Comparison of ENCODE assay signal across 1 cellular context in the genomic region with DNA sequence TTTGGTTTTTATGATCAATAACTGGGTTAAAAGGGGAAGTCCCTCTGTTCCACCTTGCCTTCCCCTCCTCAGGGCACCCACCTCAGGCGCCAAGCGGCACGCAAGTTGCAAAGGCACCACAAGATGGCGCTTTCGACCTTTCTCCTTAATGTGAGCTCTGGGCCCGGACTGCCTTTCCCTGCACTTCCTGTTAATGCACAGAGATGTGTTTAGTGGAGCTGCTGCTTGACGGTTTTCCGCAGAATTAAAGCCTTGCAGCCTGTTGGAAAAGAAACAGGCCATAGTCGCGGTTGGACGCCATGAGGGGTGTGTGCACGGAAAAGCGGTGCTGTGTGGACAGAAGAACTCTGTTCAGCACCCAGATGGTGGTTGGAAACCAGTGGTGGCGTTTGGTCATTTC.
TF ChIP-seq lines count a peak whose summit lies in the region.

No MANE protein-coding gene starts in this region.

TF ChIP-seq in HepG2, 621 proteins besides CTCF, POLR2A, EP300 and RAD21 (continued from another document):
- TF ChIP-seq, protein P1, sequence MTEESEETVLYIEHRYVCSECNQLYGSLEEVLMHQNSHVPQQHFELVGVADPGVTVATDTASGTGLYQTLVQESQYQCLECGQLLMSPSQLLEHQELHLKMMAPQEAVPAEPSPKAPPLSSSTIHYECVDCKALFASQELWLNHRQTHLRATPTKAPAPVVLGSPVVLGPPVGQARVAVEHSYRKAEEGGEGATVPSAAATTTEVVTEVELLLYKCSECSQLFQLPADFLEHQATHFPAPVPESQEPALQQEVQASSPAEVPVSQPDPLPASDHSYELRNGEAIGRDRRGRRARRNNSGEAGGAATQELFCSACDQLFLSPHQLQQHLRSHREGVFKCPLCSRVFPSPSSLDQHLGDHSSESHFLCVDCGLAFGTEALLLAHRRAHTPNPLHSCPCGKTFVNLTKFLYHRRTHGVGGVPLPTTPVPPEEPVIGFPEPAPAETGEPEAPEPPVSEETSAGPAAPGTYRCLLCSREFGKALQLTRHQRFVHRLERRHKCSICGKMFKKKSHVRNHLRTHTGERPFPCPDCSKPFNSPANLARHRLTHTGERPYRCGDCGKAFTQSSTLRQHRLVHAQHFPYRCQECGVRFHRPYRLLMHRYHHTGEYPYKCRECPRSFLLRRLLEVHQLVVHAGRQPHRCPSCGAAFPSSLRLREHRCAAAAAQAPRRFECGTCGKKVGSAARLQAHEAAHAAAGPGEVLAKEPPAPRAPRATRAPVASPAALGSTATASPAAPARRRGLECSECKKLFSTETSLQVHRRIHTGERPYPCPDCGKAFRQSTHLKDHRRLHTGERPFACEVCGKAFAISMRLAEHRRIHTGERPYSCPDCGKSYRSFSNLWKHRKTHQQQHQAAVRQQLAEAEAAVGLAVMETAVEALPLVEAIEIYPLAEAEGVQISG (CRISPR knock-in tag; IDR thresholded peaks at IDR 0.05) = peak; percentile 46; the same call in 1 of the 2 replicates
- TF ChIP-seq FLYWCH1 (CRISPR knock-in tag; IDR thresholded peaks at IDR 0.05) (no peak), ELF1 (CRISPR knock-in tag; IDR thresholded peaks at IDR 0.05) (peak; percentile 78), ETV6 (CRISPR knock-in tag; conservative IDR thresholded peaks at IDR 0.05) (no peak), SALL1 (CRISPR knock-in tag; IDR thresholded peaks at IDR 0.05) (peak; percentile 47), ELF3 (CRISPR knock-in tag; IDR thresholded peaks at IDR 0.05) (peak; percentile 84), ERF (CRISPR knock-in tag; IDR thresholded peaks at IDR 0.05) (0 out of 2 replicates have a peak, but pooled peaks have one; percentile 45), SIN3B (IDR thresholded peaks at IDR 0.05; ENCODE audit: low read length) (no peak), PCBP2 (optimal IDR thresholded peaks at IDR 0.05; ENCODE audit: low read depth, low read length, poor library complexity, severe bottlenecking) (no peak), ZC3H4 (CRISPR knock-in tag; IDR thresholded peaks at IDR 0.05; ENCODE audit: borderline replicate concordance) (no peak), TCF12 (IDR thresholded peaks at IDR 0.05) (no peak), TCF12 (CRISPR knock-in tag; IDR thresholded peaks at IDR 0.05) (no peak)
- TF ChIP-seq, protein P2, sequence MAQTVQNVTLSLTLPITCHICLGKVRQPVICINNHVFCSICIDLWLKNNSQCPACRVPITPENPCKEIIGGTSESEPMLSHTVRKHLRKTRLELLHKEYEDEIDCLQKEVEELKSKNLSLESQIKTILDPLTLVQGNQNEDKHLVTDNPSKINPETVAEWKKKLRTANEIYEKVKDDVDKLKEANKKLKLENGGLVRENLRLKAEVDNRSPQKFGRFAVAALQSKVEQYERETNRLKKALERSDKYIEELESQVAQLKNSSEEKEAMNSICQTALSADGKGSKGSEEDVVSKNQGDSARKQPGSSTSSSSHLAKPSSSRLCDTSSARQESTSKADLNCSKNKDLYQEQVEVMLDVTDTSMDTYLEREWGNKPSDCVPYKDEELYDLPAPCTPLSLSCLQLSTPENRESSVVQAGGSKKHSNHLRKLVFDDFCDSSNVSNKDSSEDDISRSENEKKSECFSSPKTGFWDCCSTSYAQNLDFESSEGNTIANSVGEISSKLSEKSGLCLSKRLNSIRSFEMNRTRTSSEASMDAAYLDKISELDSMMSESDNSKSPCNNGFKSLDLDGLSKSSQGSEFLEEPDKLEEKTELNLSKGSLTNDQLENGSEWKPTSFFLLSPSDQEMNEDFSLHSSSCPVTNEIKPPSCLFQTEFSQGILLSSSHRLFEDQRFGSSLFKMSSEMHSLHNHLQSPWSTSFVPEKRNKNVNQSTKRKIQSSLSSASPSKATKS (CRISPR knock-in tag; IDR thresholded peaks at IDR 0.05) = no peak
- TF ChIP-seq, protein P3, sequence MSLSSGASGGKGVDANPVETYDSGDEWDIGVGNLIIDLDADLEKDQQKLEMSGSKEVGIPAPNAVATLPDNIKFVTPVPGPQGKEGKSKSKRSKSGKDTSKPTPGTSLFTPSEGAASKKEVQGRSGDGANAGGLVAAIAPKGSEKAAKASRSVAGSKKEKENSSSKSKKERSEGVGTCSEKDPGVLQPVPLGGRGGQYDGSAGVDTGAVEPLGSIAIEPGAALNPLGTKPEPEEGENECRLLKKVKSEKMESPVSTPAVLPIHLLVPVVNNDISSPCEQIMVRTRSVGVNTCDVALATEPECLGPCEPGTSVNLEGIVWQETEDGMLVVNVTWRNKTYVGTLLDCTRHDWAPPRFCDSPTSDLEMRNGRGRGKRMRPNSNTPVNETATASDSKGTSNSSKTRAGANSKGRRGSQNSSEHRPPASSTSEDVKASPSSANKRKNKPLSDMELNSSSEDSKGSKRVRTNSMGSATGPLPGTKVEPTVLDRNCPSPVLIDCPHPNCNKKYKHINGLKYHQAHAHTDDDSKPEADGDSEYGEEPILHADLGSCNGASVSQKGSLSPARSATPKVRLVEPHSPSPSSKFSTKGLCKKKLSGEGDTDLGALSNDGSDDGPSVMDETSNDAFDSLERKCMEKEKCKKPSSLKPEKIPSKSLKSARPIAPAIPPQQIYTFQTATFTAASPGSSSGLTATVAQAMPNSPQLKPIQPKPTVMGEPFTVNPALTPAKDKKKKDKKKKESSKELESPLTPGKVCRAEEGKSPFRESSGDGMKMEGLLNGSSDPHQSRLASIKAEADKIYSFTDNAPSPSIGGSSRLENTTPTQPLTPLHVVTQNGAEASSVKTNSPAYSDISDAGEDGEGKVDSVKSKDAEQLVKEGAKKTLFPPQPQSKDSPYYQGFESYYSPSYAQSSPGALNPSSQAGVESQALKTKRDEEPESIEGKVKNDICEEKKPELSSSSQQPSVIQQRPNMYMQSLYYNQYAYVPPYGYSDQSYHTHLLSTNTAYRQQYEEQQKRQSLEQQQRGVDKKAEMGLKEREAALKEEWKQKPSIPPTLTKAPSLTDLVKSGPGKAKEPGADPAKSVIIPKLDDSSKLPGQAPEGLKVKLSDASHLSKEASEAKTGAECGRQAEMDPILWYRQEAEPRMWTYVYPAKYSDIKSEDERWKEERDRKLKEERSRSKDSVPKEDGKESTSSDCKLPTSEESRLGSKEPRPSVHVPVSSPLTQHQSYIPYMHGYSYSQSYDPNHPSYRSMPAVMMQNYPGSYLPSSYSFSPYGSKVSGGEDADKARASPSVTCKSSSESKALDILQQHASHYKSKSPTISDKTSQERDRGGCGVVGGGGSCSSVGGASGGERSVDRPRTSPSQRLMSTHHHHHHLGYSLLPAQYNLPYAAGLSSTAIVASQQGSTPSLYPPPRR (CRISPR knock-in tag; IDR thresholded peaks at IDR 0.05; ENCODE audit: borderline replicate concordance) = no peak
- TF ChIP-seq, protein P4, sequence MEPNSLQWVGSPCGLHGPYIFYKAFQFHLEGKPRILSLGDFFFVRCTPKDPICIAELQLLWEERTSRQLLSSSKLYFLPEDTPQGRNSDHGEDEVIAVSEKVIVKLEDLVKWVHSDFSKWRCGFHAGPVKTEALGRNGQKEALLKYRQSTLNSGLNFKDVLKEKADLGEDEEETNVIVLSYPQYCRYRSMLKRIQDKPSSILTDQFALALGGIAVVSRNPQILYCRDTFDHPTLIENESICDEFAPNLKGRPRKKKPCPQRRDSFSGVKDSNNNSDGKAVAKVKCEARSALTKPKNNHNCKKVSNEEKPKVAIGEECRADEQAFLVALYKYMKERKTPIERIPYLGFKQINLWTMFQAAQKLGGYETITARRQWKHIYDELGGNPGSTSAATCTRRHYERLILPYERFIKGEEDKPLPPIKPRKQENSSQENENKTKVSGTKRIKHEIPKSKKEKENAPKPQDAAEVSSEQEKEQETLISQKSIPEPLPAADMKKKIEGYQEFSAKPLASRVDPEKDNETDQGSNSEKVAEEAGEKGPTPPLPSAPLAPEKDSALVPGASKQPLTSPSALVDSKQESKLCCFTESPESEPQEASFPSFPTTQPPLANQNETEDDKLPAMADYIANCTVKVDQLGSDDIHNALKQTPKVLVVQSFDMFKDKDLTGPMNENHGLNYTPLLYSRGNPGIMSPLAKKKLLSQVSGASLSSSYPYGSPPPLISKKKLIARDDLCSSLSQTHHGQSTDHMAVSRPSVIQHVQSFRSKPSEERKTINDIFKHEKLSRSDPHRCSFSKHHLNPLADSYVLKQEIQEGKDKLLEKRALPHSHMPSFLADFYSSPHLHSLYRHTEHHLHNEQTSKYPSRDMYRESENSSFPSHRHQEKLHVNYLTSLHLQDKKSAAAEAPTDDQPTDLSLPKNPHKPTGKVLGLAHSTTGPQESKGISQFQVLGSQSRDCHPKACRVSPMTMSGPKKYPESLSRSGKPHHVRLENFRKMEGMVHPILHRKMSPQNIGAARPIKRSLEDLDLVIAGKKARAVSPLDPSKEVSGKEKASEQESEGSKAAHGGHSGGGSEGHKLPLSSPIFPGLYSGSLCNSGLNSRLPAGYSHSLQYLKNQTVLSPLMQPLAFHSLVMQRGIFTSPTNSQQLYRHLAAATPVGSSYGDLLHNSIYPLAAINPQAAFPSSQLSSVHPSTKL (CRISPR knock-in tag; IDR thresholded peaks at IDR 0.05) = 0 out of 2 replicates have a peak, but pooled peaks have one; percentile 30
- TF ChIP-seq, protein P5, sequence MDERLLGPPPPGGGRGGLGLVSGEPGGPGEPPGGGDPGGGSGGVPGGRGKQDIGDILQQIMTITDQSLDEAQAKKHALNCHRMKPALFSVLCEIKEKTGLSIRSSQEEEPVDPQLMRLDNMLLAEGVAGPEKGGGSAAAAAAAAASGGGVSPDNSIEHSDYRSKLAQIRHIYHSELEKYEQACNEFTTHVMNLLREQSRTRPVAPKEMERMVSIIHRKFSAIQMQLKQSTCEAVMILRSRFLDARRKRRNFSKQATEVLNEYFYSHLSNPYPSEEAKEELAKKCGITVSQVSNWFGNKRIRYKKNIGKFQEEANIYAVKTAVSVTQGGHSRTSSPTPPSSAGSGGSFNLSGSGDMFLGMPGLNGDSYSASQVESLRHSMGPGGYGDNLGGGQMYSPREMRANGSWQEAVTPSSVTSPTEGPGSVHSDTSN (CRISPR knock-in tag; IDR thresholded peaks at IDR 0.05) = no peak
- TF ChIP-seq, protein P6, sequence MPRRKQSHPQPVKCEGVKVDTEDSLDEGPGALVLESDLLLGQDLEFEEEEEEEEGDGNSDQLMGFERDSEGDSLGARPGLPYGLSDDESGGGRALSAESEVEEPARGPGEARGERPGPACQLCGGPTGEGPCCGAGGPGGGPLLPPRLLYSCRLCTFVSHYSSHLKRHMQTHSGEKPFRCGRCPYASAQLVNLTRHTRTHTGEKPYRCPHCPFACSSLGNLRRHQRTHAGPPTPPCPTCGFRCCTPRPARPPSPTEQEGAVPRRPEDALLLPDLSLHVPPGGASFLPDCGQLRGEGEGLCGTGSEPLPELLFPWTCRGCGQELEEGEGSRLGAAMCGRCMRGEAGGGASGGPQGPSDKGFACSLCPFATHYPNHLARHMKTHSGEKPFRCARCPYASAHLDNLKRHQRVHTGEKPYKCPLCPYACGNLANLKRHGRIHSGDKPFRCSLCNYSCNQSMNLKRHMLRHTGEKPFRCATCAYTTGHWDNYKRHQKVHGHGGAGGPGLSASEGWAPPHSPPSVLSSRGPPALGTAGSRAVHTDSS (CRISPR knock-in tag; conservative IDR thresholded peaks at IDR 0.05) = no peak
- TF ChIP-seq, protein P7, sequence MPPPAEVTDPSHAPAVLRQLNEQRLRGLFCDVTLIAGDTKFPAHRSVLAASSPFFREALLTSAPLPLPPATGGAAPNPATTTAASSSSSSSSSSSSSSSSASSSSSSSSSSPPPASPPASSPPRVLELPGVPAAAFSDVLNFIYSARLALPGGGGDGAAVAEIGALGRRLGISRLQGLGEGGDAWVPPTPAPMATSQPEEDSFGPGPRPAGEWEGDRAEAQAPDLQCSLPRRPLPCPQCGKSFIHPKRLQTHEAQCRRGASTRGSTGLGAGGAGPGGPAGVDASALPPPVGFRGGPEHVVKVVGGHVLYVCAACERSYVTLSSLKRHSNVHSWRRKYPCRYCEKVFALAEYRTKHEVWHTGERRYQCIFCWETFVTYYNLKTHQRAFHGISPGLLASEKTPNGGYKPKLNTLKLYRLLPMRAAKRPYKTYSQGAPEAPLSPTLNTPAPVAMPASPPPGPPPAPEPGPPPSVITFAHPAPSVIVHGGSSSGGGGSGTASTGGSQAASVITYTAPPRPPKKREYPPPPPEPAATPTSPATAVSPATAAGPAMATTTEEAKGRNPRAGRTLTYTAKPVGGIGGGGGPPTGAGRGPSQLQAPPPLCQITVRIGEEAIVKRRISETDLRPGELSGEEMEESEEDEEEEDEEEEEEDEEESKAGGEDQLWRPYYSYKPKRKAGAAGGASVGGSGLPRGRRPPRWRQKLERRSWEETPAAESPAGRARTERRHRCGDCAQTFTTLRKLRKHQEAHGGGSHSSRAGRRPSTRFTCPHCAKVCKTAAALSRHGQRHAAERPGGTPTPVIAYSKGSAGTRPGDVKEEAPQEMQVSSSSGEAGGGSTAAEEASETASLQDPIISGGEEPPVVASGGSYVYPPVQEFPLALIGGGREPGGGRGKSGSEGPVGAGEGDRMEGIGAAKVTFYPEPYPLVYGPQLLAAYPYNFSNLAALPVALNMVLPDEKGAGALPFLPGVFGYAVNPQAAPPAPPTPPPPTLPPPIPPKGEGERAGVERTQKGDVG (CRISPR knock-in tag; IDR thresholded peaks at IDR 0.05; ENCODE audit: borderline replicate concordance) = no peak
- TF ChIP-seq, protein P8, sequence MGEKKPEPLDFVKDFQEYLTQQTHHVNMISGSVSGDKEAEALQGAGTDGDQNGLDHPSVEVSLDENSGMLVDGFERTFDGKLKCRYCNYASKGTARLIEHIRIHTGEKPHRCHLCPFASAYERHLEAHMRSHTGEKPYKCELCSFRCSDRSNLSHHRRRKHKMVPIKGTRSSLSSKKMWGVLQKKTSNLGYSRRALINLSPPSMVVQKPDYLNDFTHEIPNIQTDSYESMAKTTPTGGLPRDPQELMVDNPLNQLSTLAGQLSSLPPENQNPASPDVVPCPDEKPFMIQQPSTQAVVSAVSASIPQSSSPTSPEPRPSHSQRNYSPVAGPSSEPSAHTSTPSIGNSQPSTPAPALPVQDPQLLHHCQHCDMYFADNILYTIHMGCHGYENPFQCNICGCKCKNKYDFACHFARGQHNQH (CRISPR knock-in tag; IDR thresholded peaks at IDR 0.05) = peak; percentile 41; the same call in 1 of the 2 replicates
